Comparison of ENCODE assay signal across 1 cellular context in the genomic region with DNA sequence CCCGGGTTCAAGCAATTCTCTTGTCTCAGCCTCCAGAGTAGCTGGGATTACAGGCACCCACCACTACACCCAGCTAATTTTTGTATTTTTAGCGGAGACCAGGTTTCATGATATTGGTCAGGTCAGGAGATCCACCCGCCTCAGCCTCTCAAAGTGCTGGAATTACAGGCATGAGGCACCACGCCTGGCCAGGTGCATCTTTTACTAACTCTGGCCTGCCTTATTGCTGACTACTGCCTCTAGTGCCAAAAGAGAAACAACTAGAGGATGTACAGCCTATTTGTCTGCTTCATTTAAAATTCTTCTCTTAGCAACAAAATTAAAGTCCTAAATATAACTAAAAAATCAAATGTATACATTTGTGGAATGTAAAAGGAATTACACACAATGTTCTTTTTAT.
TF ChIP-seq lines count a peak whose summit lies in the region.

No MANE protein-coding gene starts in this region.

TF ChIP-seq in GM23338, 12 proteins besides CTCF, POLR2A, EP300 and RAD21 (continued from another document):
- TF ChIP-seq, protein P1, sequence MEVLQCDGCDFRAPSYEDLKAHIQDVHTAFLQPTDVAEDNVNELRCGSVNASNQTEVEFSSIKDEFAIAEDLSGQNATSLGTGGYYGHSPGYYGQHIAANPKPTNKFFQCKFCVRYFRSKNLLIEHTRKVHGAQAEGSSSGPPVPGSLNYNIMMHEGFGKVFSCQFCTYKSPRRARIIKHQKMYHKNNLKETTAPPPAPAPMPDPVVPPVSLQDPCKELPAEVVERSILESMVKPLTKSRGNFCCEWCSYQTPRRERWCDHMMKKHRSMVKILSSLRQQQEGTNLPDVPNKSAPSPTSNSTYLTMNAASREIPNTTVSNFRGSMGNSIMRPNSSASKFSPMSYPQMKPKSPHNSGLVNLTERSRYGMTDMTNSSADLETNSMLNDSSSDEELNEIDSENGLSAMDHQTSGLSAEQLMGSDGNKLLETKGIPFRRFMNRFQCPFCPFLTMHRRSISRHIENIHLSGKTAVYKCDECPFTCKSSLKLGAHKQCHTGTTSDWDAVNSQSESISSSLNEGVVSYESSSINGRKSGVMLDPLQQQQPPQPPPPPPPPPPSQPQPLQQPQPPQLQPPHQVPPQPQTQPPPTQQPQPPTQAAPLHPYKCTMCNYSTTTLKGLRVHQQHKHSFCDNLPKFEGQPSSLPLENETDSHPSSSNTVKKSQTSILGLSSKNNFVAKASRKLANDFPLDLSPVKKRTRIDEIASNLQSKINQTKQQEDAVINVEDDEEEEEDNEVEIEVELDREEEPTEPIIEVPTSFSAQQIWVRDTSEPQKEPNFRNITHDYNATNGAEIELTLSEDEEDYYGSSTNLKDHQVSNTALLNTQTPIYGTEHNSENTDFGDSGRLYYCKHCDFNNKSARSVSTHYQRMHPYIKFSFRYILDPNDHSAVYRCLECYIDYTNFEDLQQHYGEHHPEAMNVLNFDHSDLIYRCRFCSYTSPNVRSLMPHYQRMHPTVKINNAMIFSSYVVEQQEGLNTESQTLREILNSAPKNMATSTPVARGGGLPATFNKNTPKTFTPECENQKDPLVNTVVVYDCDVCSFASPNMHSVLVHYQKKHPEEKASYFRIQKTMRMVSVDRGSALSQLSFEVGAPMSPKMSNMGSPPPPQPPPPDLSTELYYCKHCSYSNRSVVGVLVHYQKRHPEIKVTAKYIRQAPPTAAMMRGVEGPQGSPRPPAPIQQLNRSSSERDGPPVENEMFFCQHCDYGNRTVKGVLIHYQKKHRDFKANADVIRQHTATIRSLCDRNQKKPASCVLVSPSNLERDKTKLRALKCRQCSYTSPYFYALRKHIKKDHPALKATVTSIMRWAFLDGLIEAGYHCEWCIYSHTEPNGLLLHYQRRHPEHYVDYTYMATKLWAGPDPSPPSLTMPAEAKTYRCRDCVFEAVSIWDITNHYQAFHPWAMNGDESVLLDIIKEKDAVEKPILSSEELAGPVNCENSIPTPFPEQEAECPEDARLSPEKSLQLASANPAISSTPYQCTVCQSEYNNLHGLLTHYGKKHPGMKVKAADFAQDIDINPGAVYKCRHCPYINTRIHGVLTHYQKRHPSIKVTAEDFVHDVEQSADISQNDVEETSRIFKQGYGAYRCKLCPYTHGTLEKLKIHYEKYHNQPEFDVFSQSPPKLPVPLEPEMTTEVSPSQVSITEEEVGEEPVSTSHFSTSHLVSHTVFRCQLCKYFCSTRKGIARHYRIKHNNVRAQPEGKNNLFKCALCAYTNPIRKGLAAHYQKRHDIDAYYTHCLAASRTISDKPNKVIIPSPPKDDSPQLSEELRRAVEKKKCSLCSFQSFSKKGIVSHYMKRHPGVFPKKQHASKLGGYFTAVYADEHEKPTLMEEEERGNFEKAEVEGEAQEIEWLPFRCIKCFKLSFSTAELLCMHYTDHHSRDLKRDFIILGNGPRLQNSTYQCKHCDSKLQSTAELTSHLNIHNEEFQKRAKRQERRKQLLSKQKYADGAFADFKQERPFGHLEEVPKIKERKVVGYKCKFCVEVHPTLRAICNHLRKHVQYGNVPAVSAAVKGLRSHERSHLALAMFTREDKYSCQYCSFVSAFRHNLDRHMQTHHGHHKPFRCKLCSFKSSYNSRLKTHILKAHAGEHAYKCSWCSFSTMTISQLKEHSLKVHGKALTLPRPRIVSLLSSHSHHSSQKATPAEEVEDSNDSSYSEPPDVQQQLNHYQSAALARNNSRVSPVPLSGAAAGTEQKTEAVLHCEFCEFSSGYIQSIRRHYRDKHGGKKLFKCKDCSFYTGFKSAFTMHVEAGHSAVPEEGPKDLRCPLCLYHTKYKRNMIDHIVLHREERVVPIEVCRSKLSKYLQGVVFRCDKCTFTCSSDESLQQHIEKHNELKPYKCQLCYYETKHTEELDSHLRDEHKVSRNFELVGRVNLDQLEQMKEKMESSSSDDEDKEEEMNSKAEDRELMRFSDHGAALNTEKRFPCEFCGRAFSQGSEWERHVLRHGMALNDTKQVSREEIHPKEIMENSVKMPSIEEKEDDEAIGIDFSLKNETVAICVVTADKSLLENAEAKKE (CRISPR knock-in tag; IDR thresholded peaks at IDR 0.05): no peak
- TF ChIP-seq, protein P2, sequence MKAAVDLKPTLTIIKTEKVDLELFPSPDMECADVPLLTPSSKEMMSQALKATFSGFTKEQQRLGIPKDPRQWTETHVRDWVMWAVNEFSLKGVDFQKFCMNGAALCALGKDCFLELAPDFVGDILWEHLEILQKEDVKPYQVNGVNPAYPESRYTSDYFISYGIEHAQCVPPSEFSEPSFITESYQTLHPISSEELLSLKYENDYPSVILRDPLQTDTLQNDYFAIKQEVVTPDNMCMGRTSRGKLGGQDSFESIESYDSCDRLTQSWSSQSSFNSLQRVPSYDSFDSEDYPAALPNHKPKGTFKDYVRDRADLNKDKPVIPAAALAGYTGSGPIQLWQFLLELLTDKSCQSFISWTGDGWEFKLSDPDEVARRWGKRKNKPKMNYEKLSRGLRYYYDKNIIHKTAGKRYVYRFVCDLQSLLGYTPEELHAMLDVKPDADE (IDR thresholded peaks at IDR 0.05): no peak
